In the genomic region with DNA sequence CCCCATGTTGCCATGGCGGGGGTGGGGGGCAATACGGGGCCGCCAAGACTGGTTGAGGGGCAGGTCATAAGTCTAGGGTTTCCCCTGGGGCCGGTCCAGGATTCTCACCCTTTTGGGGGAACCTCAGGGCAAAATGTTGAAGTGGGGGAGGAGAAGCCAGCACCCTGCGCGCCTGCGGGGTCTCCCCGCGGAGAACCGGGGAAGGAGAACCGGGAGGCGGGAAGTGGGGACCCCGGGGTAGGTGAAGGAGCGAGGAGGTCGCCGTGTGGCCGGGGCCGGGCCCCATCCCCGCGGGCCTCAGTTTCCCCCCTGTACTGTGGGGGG, we compare ENCODE assay signal across 9 cellular contexts. TPM values are rescaled to one million over a fixed set of nuclear protein-coding genes. Genes with fewer than 3 reads are reported as not detected.
DNase-seq lines count a peak whose midpoint lies in the region; ATAC-seq and TF ChIP-seq lines count a peak whose summit lies in the region.
"Had no signal": no experiment of that assay in that cellular context is flagged by ENCODE, and none has a peak within 500 bp of the region (broad histone marks: within the 10 kb centered on the region; RNA-seq: fewer than 3 reads in every experiment).

No MANE protein-coding gene starts in this region.

- H3K4me3 Mint-ChIP-seq in HFFc6 (peak overlapping the region; percentile 84), brain (peak overlapping the region; percentile 80 to 89 (median 87))
- peak overlapping the region; percentile 74 to 77 for H3K4me3 Mint-ChIP-seq in stimulated activated naive CD8-positive, alpha-beta T cell treated with anti-CD3 and anti-CD28 coated beads, Interleukin-15, amount 100 ng/mL, for 72 hours

- no peaks in the 10 kb centered on the region for H3K36me3 Mint-ChIP-seq in HFFc6 (ENCODE audit: low read depth)
- no peaks in the 10 kb centered on the region for H3K36me3 Mint-ChIP-seq in brain

- peaks cover 6% of the 10 kb centered on the region for H3K27me3 Mint-ChIP-seq in HFFc6 (ENCODE audit: insufficient read depth)
- H3K27me3 Mint-ChIP-seq in brain = no peaks in the 10 kb centered on the region
- peaks cover 63% of the 10 kb centered on the region for H3K27me3 Mint-ChIP-seq in stimulated activated naive CD8-positive, alpha-beta T cell treated with anti-CD3 and anti-CD28 coated beads, Interleukin-15, amount 100 ng/mL, for 72 hours

- POLR2A ChIA-PET in GM10248 (lab: Yijun Ruan, JAX) = no interaction called here

- DNase-seq in HFFc6 (no peak), kidney epithelial cell (ENCODE audit: low read depth) (no peak), GM10248 (ENCODE audit: extremely low spot score) (no peak), GF-D8 (lab: John Stamatoyannopoulos, UW) (no peak), iPS-NIHi7 (ENCODE audit: extremely low spot score) (no peak), NCI-H345 treated with DMSO at 0.1 percent for 48 hours (lab: John Stamatoyannopoulos, UW; ENCODE audit: unreplicated experiment) (no peak)
- no peak for DNase-seq in stimulated activated naive CD8-positive, alpha-beta T cell treated with anti-CD3 and anti-CD28 coated beads, Interleukin-15, amount 100 ng/mL, for 72 hours

- H3K36me3 ChIP-seq in kidney epithelial cell (ENCODE audit: control insufficient read depth, insufficient read depth, low read length) = no peaks in the 10 kb centered on the region

- CTCF ChIA-PET in GM10248 (lab: Yijun Ruan, JAX) = no interaction called here

- no peaks in the 10 kb centered on the region for H3K27me3 ChIP-seq in kidney epithelial cell (ENCODE audit: control insufficient read depth, insufficient read depth, low read length)

- H3K4me1 Mint-ChIP-seq in HFFc6 (ENCODE audit: low read depth) = peaks cover 20% of the 10 kb centered on the region
- peaks cover 55% of the 10 kb centered on the region for H3K4me1 Mint-ChIP-seq in brain
- peaks cover 21% of the 10 kb centered on the region for H3K4me1 Mint-ChIP-seq in stimulated activated naive CD8-positive, alpha-beta T cell treated with anti-CD3 and anti-CD28 coated beads, Interleukin-15, amount 100 ng/mL, for 72 hours

- H3K27ac Mint-ChIP-seq in HFFc6 = peak overlapping the region; percentile 77
- peak overlapping the region; percentile 73 to 96 (median 93) for H3K27ac Mint-ChIP-seq in brain
- H3K27ac Mint-ChIP-seq in stimulated activated naive CD8-positive, alpha-beta T cell treated with anti-CD3 and anti-CD28 coated beads, Interleukin-15, amount 100 ng/mL, for 72 hours = no peak overlapping the region

- H3K9me3 Mint-ChIP-seq in HFFc6 (no peaks in the 10 kb centered on the region), brain (no peaks in the 10 kb centered on the region)
- H3K9me3 Mint-ChIP-seq in stimulated activated naive CD8-positive, alpha-beta T cell treated with anti-CD3 and anti-CD28 coated beads, Interleukin-15, amount 100 ng/mL, for 72 hours = no peaks in the 10 kb centered on the region

- H3K4me3 ChIP-seq in kidney epithelial cell (ENCODE audit: low read depth, low read length) = peak overlapping the region; percentile 25

- ATAC-seq in stimulated activated naive CD8-positive, alpha-beta T cell treated with anti-CD3 and anti-CD28 coated beads, Interleukin-15, amount 100 ng/mL, for 72 hours = no peak

- TF ChIP-seq CTCF in HFFc6 (IDR thresholded peaks at IDR 0.05) (no peak), brain (conservative IDR thresholded peaks at IDR 0.05) (no peak), kidney epithelial cell (IDR thresholded peaks at IDR 0.05; ENCODE audit: insufficient read depth, low read length, poor library complexity, severe bottlenecking) (no peak), GM10248 (IDR thresholded peaks at IDR 0.05; ENCODE audit: control extremely low read depth, extremely low read depth, low read depth, missing control alignments) (no peak)

RNA-seq across cellular contexts. Expression of gene ARHGEF10L, which starts 0.3 kb away (rescaled TPM):
- total RNA-seq in HFFc6 (2021; fragmentation: NEBNext Ultra II Directional; extraction: Animal tissue kit (Norgen Biotek cat#: 25700)) = 10 to 100 TPM; 11.1 to 29.0 (median 26.7) TPM
- polyA plus RNA-seq in brain (ENCODE audit: insufficient read depth, low read depth, low replicate concordance) = 16.2 TPM
- 23.5 and 29.5 TPM in 2 replicates for total RNA-seq in kidney epithelial cell
- total RNA-seq: activated CD8-positive, alpha-beta memory T cell treated with anti-CD3 and anti-CD28 coated beads for 36 hours had no signal

Comparison
In these comparisons a context has a peak if more than half of its experiments do, and no peak if none do; other contexts are left out.
1. H3K27ac Mint-ChIP-seq: peak in HFFc6 (single experiment) and brain (5 of 5); none in stimulated activated naive CD8-positive, alpha-beta T cell treated with anti-CD3 and anti-CD28 coated beads, Interleukin-15, amount 100 ng/mL, for 72 hours (0 of 2).
2. Peak in every context shown above with its lines, with median percentiles within 50 percentile points of each other: H3K4me3 Mint-ChIP-seq.